ENCODE assay signal across 8 cellular contexts in the genomic region with DNA sequence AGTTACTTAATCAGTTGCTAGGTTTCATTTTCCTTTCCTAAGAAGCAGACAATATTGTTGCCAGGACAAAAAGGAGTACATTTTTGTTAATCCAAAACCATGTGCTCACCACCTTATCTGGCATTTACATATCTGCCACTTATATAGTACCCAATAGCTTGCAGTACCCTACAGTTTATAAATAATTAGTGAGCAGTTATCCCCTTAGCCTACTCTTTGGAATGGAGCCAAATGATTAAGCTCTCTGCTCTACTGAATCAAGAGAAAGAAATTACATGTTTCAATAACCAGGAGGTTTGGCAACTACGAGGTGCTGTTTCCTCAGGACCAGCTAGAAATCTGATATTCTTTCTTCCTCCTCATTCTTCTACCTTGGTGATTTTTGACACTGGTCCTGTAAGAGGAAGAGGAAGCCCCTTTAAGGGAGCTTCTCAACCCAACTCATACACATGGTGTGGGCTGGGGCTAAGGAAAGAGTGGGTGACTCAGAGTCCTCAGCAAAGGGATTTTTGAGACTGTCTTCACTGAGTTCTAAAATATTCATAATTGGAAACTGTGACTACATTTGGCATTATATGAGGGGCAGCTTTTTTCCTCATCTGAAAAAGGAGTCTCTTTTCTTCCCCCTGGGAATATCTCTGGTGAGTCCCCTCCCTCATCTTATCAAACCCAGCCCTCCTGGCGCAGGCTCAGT. TPM values are rescaled to one million over a fixed set of nuclear protein-coding genes. Genes with fewer than 3 reads are reported as not detected.
DNase-seq lines count a peak whose midpoint lies in the region; TF ChIP-seq lines count a peak whose summit lies in the region.

No MANE protein-coding gene starts in this region.

- H3K4me3 ChIP-seq in cardiac muscle cell: peak overlapping the region; percentile 52

- no peaks in the 10 kb centered on the region for H3K9me3 ChIP-seq in cardiac muscle cell (ENCODE audit: low read depth)

- intact Hi-C loops in cardiac septum (cut with DNase I): no loop called here

- POLR2A ChIA-PET in HEK293T (lab: Yijun Ruan, JAX): interaction anchor here (0.9 to 1.3 kb wide), 2 partner anchors 11 to 21 kb away, joined by 3 read pairs; no protein-coding TSS in a partner anchor

- H3K27ac ChIP-seq in cardiac muscle cell: no peak overlapping the region

- no peak for TF ChIP-seq CTCF in cardiac muscle cell (IDR thresholded peaks at IDR 0.05; ENCODE audit: low read depth, low read length)

- CTCF ChIA-PET in HEK293T (lab: Yijun Ruan, JAX): interaction anchor here (0.5 to 1.3 kb wide), 6 partner anchors 30 to 1399 kb away, joined by 3 to 4 read pairs (median 3); no protein-coding TSS in a partner anchor

- peak in 1 of 2 donors; percentile 59 for DNase-seq in cardiac muscle cell (ENCODE audit: low read depth in 1 of 2, low spot score in 1 of 2)
- no peak for DNase-seq in cardiac septum (ENCODE audit: low spot score)
- DNase-seq in NCI-H748 treated with DMSO at 0.1 percent for 48 hours (lab: John Stamatoyannopoulos, UW): peak; percentile 76
- DNase-seq in activated CD8-positive, alpha-beta memory T cell treated with anti-CD3 and anti-CD28 coated beads, Interleukin-2, amount 50 U/mL, for 48 hours: peak; percentile 53
- peak; percentile 40 for DNase-seq in fibroblast of the conjunctiva (ENCODE audit: low read depth)
- peak; percentile 88 for DNase-seq in renal cortical epithelial cell (ENCODE audit: low read depth)
- no peak for DNase-seq in HEK293T (ENCODE audit: extremely low spot score)
- DNase-seq in SHP77 treated with DMSO at 0.1 percent for 48 hours (lab: John Stamatoyannopoulos, UW): no peak

- H3K4me1 ChIP-seq in cardiac muscle cell (ENCODE audit: low read depth): peaks cover 21% of the 10 kb centered on the region

- H3K27me3 ChIP-seq in cardiac muscle cell: no peaks in the 10 kb centered on the region

- H3K36me3 ChIP-seq in cardiac muscle cell: peaks cover 37% of the 10 kb centered on the region

TF ChIP-seq in HEK293T, 16 proteins besides CTCF, POLR2A, EP300 and RAD21:
- no peak for TF ChIP-seq L3MBTL2 (conservative IDR thresholded peaks at IDR 0.05)
- no peak for TF ChIP-seq FOXM1 (IDR thresholded peaks at IDR 0.05; ENCODE audit: borderline replicate concordance)

RNA-seq across cellular contexts. Expression of a gene that starts 1.5 kb away (rescaled TPM):
- total RNA-seq in cardiac muscle cell (5.9 and 8.2 TPM in 2 replicates), cardiac septum (24.0 TPM), renal cortical epithelial cell (51.9 and 89.2 TPM in 2 replicates)
- 5.0 and 6.2 TPM in 2 replicates for polyA plus RNA-seq in cardiac muscle cell

RNA-seq across cellular contexts. Expression of a gene that starts 57.1 kb away (rescaled TPM):
- total RNA-seq in cardiac muscle cell (19.4 and 25.3 TPM in 2 replicates), cardiac septum (14.0 TPM), renal cortical epithelial cell (50.5 and 61.1 TPM in 2 replicates)
- polyA plus RNA-seq in cardiac muscle cell: 27.8 and 35.5 TPM in 2 replicates

Comparison
In these comparisons a context has a peak if more than half of its experiments do, and no peak if none do; other contexts are left out.
1. DNase-seq: peak in NCI-H748 treated with DMSO at 0.1 percent for 48 hours (single experiment), activated CD8-positive, alpha-beta memory T cell treated with anti-CD3 and anti-CD28 coated beads, Interleukin-2, amount 50 U/mL, for 48 hours (single experiment), fibroblast of the conjunctiva (single experiment) and renal cortical epithelial cell (single experiment); none in cardiac septum (single experiment), HEK293T (single experiment) and SHP77 treated with DMSO at 0.1 percent for 48 hours (single experiment).